9 cellular contexts compared by ENCODE assay signal in genomic region chr2:196431957-196432356, GRCh38.
A peak's percentile ranks its signal among the peaks of the same experiment; 100 is the strongest.
DNase-seq lines count a peak whose midpoint lies in the region; ATAC-seq and TF ChIP-seq lines count a peak whose summit lies in the region.
"Had no signal": no experiment of that assay in that cellular context is flagged by ENCODE, and none has a peak within 500 bp of the region (broad histone marks: within the 10 kb centered on the region; RNA-seq: fewer than 3 reads in every experiment).

No MANE protein-coding gene starts in this region.

- 0 out of 2 replicates have a peak, but pooled peaks have one; percentile 11 for TF ChIP-seq CTCF in WI38 (IDR thresholded peaks at IDR 0.05; ENCODE audit: low read depth, low read length)

- ATAC-seq in GM18505 (IDR thresholded peaks at IDR 0.05; ENCODE audit: unreplicated experiment) = no peak

- no peak overlapping the region for H3K4me3 ChIP-seq in WI38 (ENCODE audit: low read depth, low read length)

- TF ChIP-seq POLR2A in GM18505 (IDR thresholded peaks at IDR 0.05; ENCODE audit: borderline replicate concordance, extremely low read depth, insufficient read depth, insufficient read length) = no peak

- DNase-seq in D341Med (ENCODE audit: low spot score) (peak; percentile 50), HuH-7 (ENCODE audit: low spot score) (peak; percentile 8), islet precursor cell (peak; percentile 64), cortex of kidney (lab: John Stamatoyannopoulos, UW) (no peak), ureter (ENCODE audit: low spot score) (no peak)
- no peak for DNase-seq in effector CD8-positive, alpha-beta T cell (lab: John Stamatoyannopoulos, UW)
- DNase-seq: aorta had no signal

Comparison
In these comparisons a context has a peak if more than half of its experiments do, and no peak if none do; other contexts are left out.
1. DNase-seq: peak in D341Med (single experiment), HuH-7 (single experiment) and islet precursor cell (single experiment); none in cortex of kidney (single experiment), effector CD8-positive, alpha-beta T cell (single experiment) and ureter (single experiment).